2 cellular contexts compared by ENCODE assay signal in genomic region chr17:47942568-47942967, GRCh38.
TF ChIP-seq lines count a peak whose summit lies in the region.

No MANE protein-coding gene starts in this region.

TF ChIP-seq in IMR-90, 13 proteins besides CTCF, POLR2A, EP300 and RAD21:
- TF ChIP-seq SMC3 (IDR thresholded peaks at IDR 0.05; ENCODE audit: low read depth, low read length) (no peak), NFE2L2 (IDR thresholded peaks at IDR 0.05; ENCODE audit: low read depth, low read length) (no peak), MAFK (IDR thresholded peaks at IDR 0.05; ENCODE audit: low read depth, low read length) (no peak)

TF ChIP-seq in K562, 482 proteins besides CTCF, POLR2A, EP300 and RAD21:
- TF ChIP-seq TGIF2 (CRISPR knock-in tag; IDR thresholded peaks at IDR 0.05) (no peak), ZNF121 (CRISPR knock-in tag; conservative IDR thresholded peaks at IDR 0.05) (peak; percentile 68), ZNF347 (CRISPR knock-in tag; IDR thresholded peaks at IDR 0.05; ENCODE audit: low read depth) (no peak), ZNF124 (CRISPR knock-in tag; IDR thresholded peaks at IDR 0.05) (no peak), KLF6 (CRISPR knock-in tag; IDR thresholded peaks at IDR 0.05; ENCODE audit: borderline replicate concordance) (no peak)
TF ChIP-seq in K562: peak in this region for 1.
